ENCODE assay signal across 8 cellular contexts in the genomic region with DNA sequence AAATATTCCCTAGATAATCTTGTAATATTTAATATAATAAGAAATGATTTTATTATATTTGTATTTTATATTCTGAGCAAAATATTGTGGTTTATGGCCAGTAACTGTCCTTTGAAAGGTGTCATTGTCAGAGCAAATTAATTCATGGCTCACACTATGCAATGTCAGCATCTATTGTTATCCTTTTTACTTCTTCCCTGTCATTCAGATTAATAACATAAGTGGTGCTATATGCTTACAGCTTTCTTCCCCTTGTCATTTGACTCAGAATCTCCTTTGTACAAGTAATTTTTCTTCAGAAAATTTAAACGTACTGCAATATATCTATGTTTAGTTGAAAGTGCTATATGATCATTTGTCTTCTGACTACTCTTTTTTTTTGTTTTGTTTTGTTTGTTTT.
"Had no signal": no experiment of that assay in that cellular context is flagged by ENCODE, and none has a peak within 500 bp of the region (broad histone marks: within the 10 kb centered on the region; RNA-seq: fewer than 3 reads in every experiment).

No MANE protein-coding gene starts in this region.

- H3K4me3 ChIP-seq: HAP-1, K562 had no signal

- H3K27ac Mint-ChIP-seq: HFFc6 had no signal

- H3K4me3 Mint-ChIP-seq: HFFc6 had no signal

- H3K36me3 ChIP-seq: HAP-1 had no signal

- H3K9me3 ChIP-seq: HAP-1 had no signal

- H3K4me1 ChIP-seq: HAP-1 had no signal

- DNase-seq: GOT3, H7, HFFc6, KG1 had no signal

- ATAC-seq: HCT116, K562 had no signal

- FAIRE-seq: HTR-8/SVneo, K562 had no signal
